Comparison of ENCODE assay signal across 8 cellular contexts in the genomic region with DNA sequence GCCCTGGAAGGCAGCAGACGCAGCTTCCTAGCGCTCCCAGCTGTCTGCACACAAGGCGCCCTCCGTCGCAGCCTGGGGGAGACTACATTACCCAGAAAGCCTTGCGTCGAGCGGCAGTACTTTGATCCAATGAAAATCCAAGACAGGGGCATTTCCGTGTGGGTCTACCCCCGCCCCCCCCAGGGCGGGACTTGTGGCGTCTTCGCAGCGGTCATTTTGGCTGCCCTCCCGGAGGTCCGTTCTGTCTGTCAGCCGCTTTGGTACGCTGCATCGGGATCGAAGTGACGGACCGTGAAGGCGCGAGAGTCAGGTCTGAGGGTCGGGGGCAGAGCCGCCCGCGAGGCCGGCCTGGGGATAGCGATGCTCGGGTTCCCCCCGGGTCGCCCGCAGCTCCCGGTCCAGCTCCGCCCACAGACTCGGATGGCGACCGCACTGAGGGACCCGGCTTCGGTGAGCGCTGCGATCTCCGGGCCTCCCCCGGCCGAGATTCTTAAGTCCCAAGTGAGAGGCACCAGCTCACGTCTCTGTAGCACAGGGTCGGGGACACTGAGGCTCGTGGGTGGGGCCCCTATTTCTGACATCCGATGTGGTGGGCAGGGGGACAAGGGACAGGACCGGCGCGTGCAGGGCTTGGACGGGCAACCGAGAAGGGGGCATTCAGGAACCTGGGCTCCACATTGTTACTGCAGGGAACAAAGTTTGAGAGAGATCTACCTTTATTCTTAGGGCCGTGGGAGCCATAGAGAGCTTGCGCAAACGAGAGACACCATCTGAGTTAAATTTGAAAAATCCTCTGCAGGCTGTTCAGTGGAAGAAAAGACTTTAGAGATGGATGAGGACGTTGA. TPM values are rescaled to one million over a fixed set of nuclear protein-coding genes. Genes with fewer than 3 reads are reported as not detected.
DNase-seq lines count a peak whose midpoint lies in the region; ATAC-seq and TF ChIP-seq lines count a peak whose summit lies in the region.

ZNF211 (plus strand) TSS at position 182 of the 845 bp plus-strand sequence; CDS start at position 361, 179 bp downstream.

- H2AFZ ChIP-seq in smooth muscle cell (ENCODE audit: low read depth): peak within 1 kb of the TSS; percentile 92

- peaks cover 31% of the 10 kb centered on the region for H3K79me2 ChIP-seq in smooth muscle cell (ENCODE audit: low read depth)

- POLR2A ChIA-PET in AG04449 (lab: Yijun Ruan, JAX): interaction anchor here (1.0 to 1.4 kb wide), 2 partner anchors 19 to 76 kb away, joined by 3 to 4 read pairs; partner anchors contain the start of genes ZNF134 and ZNF154

- peak; percentile 49 for DNase-seq in AG04449 (ENCODE audit: low read depth, low spot score)
- peak; percentile 90 for DNase-seq in NCI-H2196 treated with DMSO at 0.1 percent for 48 hours (lab: John Stamatoyannopoulos, UW; ENCODE audit: unreplicated experiment)
- peak; percentile 96 for DNase-seq in cardiac fibroblast (ENCODE audit: low read depth in 2 of 2)
- DNase-seq in immature natural killer cell: peak; percentile 86 to 89 (median 88)
- peak; percentile 62 for DNase-seq in smooth muscle cell (lab: John Stamatoyannopoulos, UW; ENCODE audit: unreplicated experiment)

- H3K36me3 ChIP-seq in smooth muscle cell (ENCODE audit: low read depth): peaks cover 37% of the 10 kb centered on the region

- no peak for TF ChIP-seq CTCF in AG04449 (IDR thresholded peaks at IDR 0.05; ENCODE audit: insufficient read depth, low read length, missing control alignments)
- TF ChIP-seq CTCF in WI38 (IDR thresholded peaks at IDR 0.05; ENCODE audit: low read depth, low read length): no peak
- TF ChIP-seq CTCF in cardiac fibroblast (IDR thresholded peaks at IDR 0.05; ENCODE audit: low read depth, low read length): no peak
- TF ChIP-seq CTCF in smooth muscle cell (IDR thresholded peaks at IDR 0.05; ENCODE audit: borderline replicate concordance, insufficient read depth, poor library complexity, severe bottlenecking): no peak

- peaks cover 3% of the 10 kb centered on the region for H3K4me1 ChIP-seq in smooth muscle cell (ENCODE audit: low read depth)

- peaks cover 28 to 47% of the 10 kb centered on the region in 2 donors for H3K4me1 Mint-ChIP-seq in immature natural killer cell

- WGBS in smooth muscle cell (ENCODE audit: low lambda C conversion rate): 3% methylated on average over 58 of the region's 59 CpGs

- no peaks in the 10 kb centered on the region for H3K27me3 ChIP-seq in smooth muscle cell (ENCODE audit: low read depth)

- peak within 1 kb of the TSS; percentile 93 to 95 (median 94) for H3K4me3 Mint-ChIP-seq in immature natural killer cell

- CTCF ChIA-PET in AG04449 (lab: Yijun Ruan, JAX): interaction anchor here (1.0 to 1.6 kb wide), 3 partner anchors 15 to 75 kb away, joined by 3 to 4 read pairs (median 3); partner anchors contain the start of gene ZNF551

- peak within 1 kb of the TSS; percentile 82 to 93 (median 88) for H3K27ac Mint-ChIP-seq in immature natural killer cell

- H3K36me3 Mint-ChIP-seq in immature natural killer cell: peaks cover 35 to 51% (median 40%) of the 10 kb centered on the region in 3 donors

- H3K27me3 Mint-ChIP-seq in immature natural killer cell (ENCODE audit: low read depth in 3 of 3): peaks cover 1 to 5% (median 4%) of the 10 kb centered on the region in 3 donors

- H4K20me1 ChIP-seq in smooth muscle cell (ENCODE audit: low read depth): no peaks in the 10 kb centered on the region

- peaks cover 3% of the 10 kb centered on the region for H3F3A ChIP-seq in smooth muscle cell (ENCODE audit: low read depth)

- peak within 1 kb of the TSS; percentile 72 for H3K9ac ChIP-seq in smooth muscle cell (ENCODE audit: low read depth)

- peak within 1 kb of the TSS; percentile 85 for H3K4me2 ChIP-seq in smooth muscle cell

- H3K27ac ChIP-seq in smooth muscle cell (ENCODE audit: low read depth): no peak within 1 kb of the TSS

- H3K4me3 ChIP-seq in AG04449 (ENCODE audit: low read depth, low read length) (peak within 1 kb of the TSS; percentile 88), WI38 (ENCODE audit: low read depth, low read length) (peak within 1 kb of the TSS; percentile 90), cardiac fibroblast (replicated peaks in 1 of 2; ENCODE audit: low read depth in 2 of 2, low read length in 2 of 2) (peak within 1 kb of the TSS; percentile 64 to 87), smooth muscle cell (peak within 1 kb of the TSS; percentile 84)

- ATAC-seq in GM18868 (IDR thresholded peaks at IDR 0.05; ENCODE audit: unreplicated experiment) (peak; percentile 95), HG03103 (IDR thresholded peaks at IDR 0.05; ENCODE audit: low read depth, unreplicated experiment) (peak; percentile 97)

- peaks cover 34% of the 10 kb centered on the region for H3K9me3 ChIP-seq in smooth muscle cell (replicated peaks; ENCODE audit: low read depth)

- peaks cover 20 to 35% (median 31%) of the 10 kb centered on the region in 6 donors for H3K9me3 Mint-ChIP-seq in immature natural killer cell

RNA-seq across cellular contexts. Expression of gene ZNF211, which starts in this region (rescaled TPM):
- polyA plus RNA-seq in immature natural killer cell: 10 to 100 TPM; 10.2 to 26.4 (median 20.5) TPM
- 14.1 and 15.7 TPM in 2 replicates for total RNA-seq in smooth muscle cell
- 10.5 and 12.1 TPM in 2 replicates for polyA plus RNA-seq in smooth muscle cell
